8 cellular contexts compared by ENCODE assay signal in the genomic region with DNA sequence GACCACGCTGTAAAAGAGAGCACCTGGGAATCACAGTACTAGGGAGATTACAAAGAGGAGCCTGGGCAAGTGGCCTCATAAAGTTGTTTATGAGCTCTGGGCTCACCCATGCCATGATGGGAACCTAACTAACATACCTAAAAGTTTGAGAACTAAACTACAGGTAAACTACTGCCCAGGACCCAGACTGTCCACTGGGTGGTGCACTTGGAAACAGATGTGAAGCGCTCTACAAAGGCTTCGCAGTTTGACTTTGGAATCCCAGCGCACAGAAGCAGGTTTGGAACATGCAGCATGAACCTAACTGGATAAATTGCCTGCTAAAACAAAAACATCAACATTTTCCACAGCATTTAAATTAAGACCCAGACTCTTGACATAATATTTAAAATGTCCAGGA.
DNase-seq lines count a peak whose midpoint lies in the region; FAIRE-seq and TF ChIP-seq lines count a peak whose summit lies in the region.

No MANE protein-coding gene starts in this region.

- H3K27ac ChIP-seq in small intestine (ENCODE audit: low read depth in 1 of 2, low read length in 1 of 2), result no peak overlapping the region

- no peak for FAIRE-seq in small intestine (lab: Jason Lieb, UNC)

- no peak overlapping the region for H3K9ac ChIP-seq in Loucy (ENCODE audit: low read depth, low read length, poor library complexity, severe bottlenecking)

- H3K36me3 ChIP-seq in Loucy (ENCODE audit: insufficient read depth, low read length), result no peaks in the 10 kb centered on the region
- no peaks in the 10 kb centered on the region for H3K36me3 ChIP-seq in small intestine (ENCODE audit: control insufficient read depth in 2 of 2, insufficient read depth in 2 of 2, low read length in 2 of 2)

- H4K20me1 ChIP-seq in Loucy (ENCODE audit: insufficient read depth, low read length, poor library complexity, severe bottlenecking), result no peaks in the 10 kb centered on the region

- peaks cover 2% of the 10 kb centered on the region; the same call in 1 of the 2 replicates for H3K9me3 ChIP-seq in Loucy (ENCODE audit: insufficient read depth, low read depth, low read length)
- no peaks in the 10 kb centered on the region for H3K9me3 ChIP-seq in small intestine (ENCODE audit: control insufficient read depth, low read depth)

- H3K4me1 ChIP-seq in Loucy (ENCODE audit: insufficient read depth, low read length, poor library complexity, severe bottlenecking), result no peaks in the 10 kb centered on the region
- no peaks in the 10 kb centered on the region for H3K4me1 ChIP-seq in small intestine (ENCODE audit: control insufficient read depth in 2 of 2, insufficient read depth in 1 of 2, low read depth in 1 of 2, low read length in 1 of 2)

- no peaks in the 10 kb centered on the region for H3F3A ChIP-seq in Loucy (ENCODE audit: low read depth)

- no peak overlapping the region for H3K4me2 ChIP-seq in Loucy (ENCODE audit: low read depth, low read length, poor library complexity, severe bottlenecking)

- H3K79me2 ChIP-seq in Loucy (ENCODE audit: insufficient read depth, low read length), result no peaks in the 10 kb centered on the region

- H3K9me2 ChIP-seq in Loucy (replicated peaks; ENCODE audit: low read depth, low read length), result no peaks in the 10 kb centered on the region

- H3K4me3 ChIP-seq in Loucy (ENCODE audit: low read length, poor library complexity, severe bottlenecking), result no peak overlapping the region
- H3K4me3 ChIP-seq in choroid plexus epithelial cell (ENCODE audit: low read depth, low read length), result no peak overlapping the region
- H3K4me3 ChIP-seq in small intestine (ENCODE audit: low read depth in 1 of 2, low read length in 2 of 2), result no peak overlapping the region

- 24% methylated on average over 4 of the region's 4 CpGs for WGBS in small intestine, 3 donors

- peak; percentile 49 for TF ChIP-seq CTCF in Loucy (conservative IDR thresholded peaks at IDR 0.05; ENCODE audit: low read length)
- TF ChIP-seq CTCF in choroid plexus epithelial cell (conservative IDR thresholded peaks at IDR 0.05; ENCODE audit: low read depth, low read length), result peak; percentile 4

- peak; percentile 15 for DNase-seq in activated CD4-positive, alpha-beta T cell treated with anti-CD3 and anti-CD28 coated beads for 48 hours
- DNase-seq in activated CD4-positive, alpha-beta T cell treated with anti-CD3 and anti-CD28 coated beads for 4 hours, result no peak
- DNase-seq in choroid plexus epithelial cell (ENCODE audit: low read depth) (no peak), small intestine (peak; percentile 9), KG1 (lab: John Stamatoyannopoulos, UW) (no peak), DMS79 treated with DMSO at 0.1 percent for 48 hours (lab: John Stamatoyannopoulos, UW) (no peak), NCI-H446 treated with DMSO at 0.1 percent for 48 hours (lab: John Stamatoyannopoulos, UW) (no peak)

- no peak overlapping the region for H2AFZ ChIP-seq in Loucy (ENCODE audit: low read length)

- H3K27me3 ChIP-seq in Loucy (ENCODE audit: insufficient read depth, low read length, poor library complexity, severe bottlenecking) (no peaks in the 10 kb centered on the region), small intestine (ENCODE audit: control insufficient read depth in 2 of 2, insufficient read depth in 2 of 2, low read length in 2 of 2) (no peaks in the 10 kb centered on the region)

Comparison
In these comparisons a context has a peak if more than half of its experiments do, and no peak if none do; other contexts are left out.
1. DNase-seq: peak in activated CD4-positive, alpha-beta T cell treated with anti-CD3 and anti-CD28 coated beads for 48 hours (single experiment) and small intestine (single experiment); none in activated CD4-positive, alpha-beta T cell treated with anti-CD3 and anti-CD28 coated beads for 4 hours (0 of 2), choroid plexus epithelial cell (single experiment), KG1 (single experiment), DMS79 treated with DMSO at 0.1 percent for 48 hours (single experiment) and NCI-H446 treated with DMSO at 0.1 percent for 48 hours (single experiment).